23 cellular contexts compared by ENCODE assay signal in genomic region chr3:16248556-16248955, GRCh38.
"Had no signal": no experiment of that assay in that cellular context is flagged by ENCODE, and none has a peak within 500 bp of the region (broad histone marks: within the 10 kb centered on the region; RNA-seq: fewer than 3 reads in every experiment).

No MANE protein-coding gene starts in this region.

- H3K27ac ChIP-seq: coronary artery, esophagus muscularis mucosa, foreskin keratinocyte, gastroesophageal sphincter, heart right ventricle, left lung, neural progenitor cell, prostate gland, skin epidermis, transverse colon, upper lobe of right lung, uterus had no signal

- H3K4me1 ChIP-seq: foreskin keratinocyte, neural progenitor cell, prostate gland, uterus had no signal

- H3K4me3 ChIP-seq: coronary artery, esophagus muscularis mucosa, gastroesophageal sphincter, heart right ventricle, left lung, neural progenitor cell, prostate gland, skin epidermis, transverse colon, upper lobe of right lung, uterus had no signal

- H3K27me3 Mint-ChIP-seq: naive thymus-derived CD4-positive, alpha-beta T cell; stimulated activated naive CD8-positive, alpha-beta T cell treated with anti-CD3 and anti-CD28 coated beads, Interleukin-15, Interleukin-2, amounts not matched to agents 100 ng/mL and 50 ng/mL, for 24 hours had no signal

- H3K4me2 ChIP-seq: neural progenitor cell had no signal

- H3K36me3 Mint-ChIP-seq: naive thymus-derived CD4-positive, alpha-beta T cell; neural progenitor cell; stimulated activated naive B cell treated with anti-CD40 and anti-IgM and Interleukin-4, amounts not matched to agents 10 μg/mL and 1 μg/mL and 100 μg/mL, for 72 hours had no signal

- H3K9ac ChIP-seq: neural progenitor cell had no signal

- H3K4me3 Mint-ChIP-seq: naive thymus-derived CD4-positive, alpha-beta T cell; nephron; neural progenitor cell; stimulated activated naive B cell treated with anti-CD40 and anti-IgM and Interleukin-4, amounts not matched to agents 10 μg/mL and 1 μg/mL and 100 μg/mL, for 72 hours; stimulated activated naive CD8-positive, alpha-beta T cell treated with anti-CD3 and anti-CD28 coated beads, Interleukin-15, Interleukin-2, amounts not matched to agents 100 ng/mL and 50 ng/mL, for 24 hours had no signal

- H3K27me3 ChIP-seq: esophagus muscularis mucosa, foreskin keratinocyte, gastroesophageal sphincter, heart right ventricle, left lung, neural progenitor cell, transverse colon, upper lobe of right lung, uterus had no signal

- ATAC-seq: foreskin keratinocyte; gastroesophageal sphincter; heart right ventricle; left cardiac atrium; left lung; naive thymus-derived CD4-positive, alpha-beta T cell; right cardiac atrium; stimulated activated naive B cell treated with anti-CD40 and anti-IgM and Interleukin-4, amounts not matched to agents 10 μg/mL and 1 μg/mL and 100 μg/mL, for 72 hours; upper lobe of right lung had no signal

- H3K4me1 Mint-ChIP-seq: nephron had no signal

- H3K36me3 ChIP-seq: esophagus muscularis mucosa, gastroesophageal sphincter, heart right ventricle, left lung, neural progenitor cell, prostate gland, transverse colon, upper lobe of right lung, uterus had no signal

- H3K9me3 ChIP-seq: esophagus muscularis mucosa, gastroesophageal sphincter, heart right ventricle, left lung, prostate gland, transverse colon, upper lobe of right lung, uterus had no signal

- H3K27ac Mint-ChIP-seq: nephron; neural progenitor cell; stimulated activated naive B cell treated with anti-CD40 and anti-IgM and Interleukin-4, amounts not matched to agents 10 μg/mL and 1 μg/mL and 100 μg/mL, for 72 hours; stimulated activated naive CD8-positive, alpha-beta T cell treated with anti-CD3 and anti-CD28 coated beads, Interleukin-15, Interleukin-2, amounts not matched to agents 100 ng/mL and 50 ng/mL, for 24 hours had no signal

- DNase-seq: effector memory CD4-positive, alpha-beta T cell; foreskin keratinocyte; heart right ventricle; hippocampal formation; left cardiac atrium; left lung; midbrain; naive thymus-derived CD4-positive, alpha-beta T cell; right cardiac atrium; stimulated activated CD4-positive, alpha-beta T cell treated with anti-CD3 and anti-CD28 coated beads, Interleukin-15, amount 100 ng/mL, for 24 hours; stimulated activated CD4-positive, alpha-beta T cell treated with anti-CD3 and anti-CD28 coated beads, Interleukin-2, amount 100 ng/mL, for 48 hours; stimulated activated naive B cell treated with anti-CD40 and anti-IgM and Interleukin-4, amounts not matched to agents 10 μg/mL and 1 μg/mL and 100 μg/mL, for 72 hours; transverse colon; upper lobe of right lung; uterus had no signal
